ENCODE assay signal across 19 cellular contexts in the genomic region with DNA sequence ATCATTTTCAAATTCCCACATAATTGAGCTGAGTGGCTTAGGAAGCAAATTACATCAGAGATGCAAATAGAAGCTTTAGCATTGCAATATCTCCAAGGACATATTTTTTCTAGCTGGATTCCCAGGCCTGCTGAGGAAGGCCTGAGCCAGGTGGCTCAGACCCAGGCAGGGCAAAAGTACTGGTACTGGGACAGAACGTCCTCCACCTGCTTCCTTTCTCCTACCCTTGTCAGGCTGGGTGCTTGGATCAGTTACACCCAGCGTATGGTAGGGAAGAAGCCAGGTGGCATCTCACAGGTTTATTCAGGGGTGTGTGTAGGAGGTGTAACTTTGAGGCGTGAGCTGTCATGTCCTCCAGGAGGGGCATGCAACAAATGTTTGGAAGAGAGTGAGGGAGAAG.
"Had no signal": no experiment of that assay in that cellular context is flagged by ENCODE, and none has a peak within 500 bp of the region (broad histone marks: within the 10 kb centered on the region; RNA-seq: fewer than 3 reads in every experiment).

No MANE protein-coding gene starts in this region.

- H3K9me3 Mint-ChIP-seq: activated CD4-positive, alpha-beta T cell treated with anti-CD3 and anti-CD28 coated beads, Interleukin-2, amount 10 ng/mL, durations not matched to agents 7 days and 5 days; activated naive CD4-positive, alpha-beta T cell treated with anti-CD3 and anti-CD28 coated beads for 36 hours; activated naive CD8-positive, alpha-beta T cell treated with anti-CD3 and anti-CD28 coated beads, Interleukin-2, amount 50 U/mL, for 24 hours; activated T-cell treated with anti-CD3 and anti-CD28 coated beads, Interleukin-2, amount 50 U/mL, for 24 hours; activated T-helper 2 cell treated with anti-CD3 and anti-CD28 coated beads, Interferon-gamma antibody, Interleukin-2, Interleukin-4, amounts not matched to agents 10 μg/mL and 5 μg/mL and 100 μg/mL, durations not matched to agents 14 hours and 24 hours and 36 hours; dendritic cell treated with granulocyte-macrophage colony-stimulating factor and Interleukin-4, amounts not matched to agents 40 ng/mL and 50 ng/mL, for 4 days had no signal

- ATAC-seq: activated CD8-positive, alpha-beta T cell treated with anti-CD3 and anti-CD28 coated beads, Interleukin-2, amount 10 ng/mL, durations not matched to agents 7 days and 5 days; activated naive CD8-positive, alpha-beta T cell treated with anti-CD3 and anti-CD28 coated beads, Interleukin-2, amount 50 U/mL, for 24 hours; esophagus mucosa; gastroesophageal sphincter had no signal

- DNase-seq: activated CD4-positive, alpha-beta T cell treated with anti-CD3 and anti-CD28 coated beads, Interleukin-2, amount 10 ng/mL, durations not matched to agents 7 days and 5 days; activated CD8-positive, alpha-beta T cell treated with anti-CD3 and anti-CD28 coated beads, Interleukin-2, amount 10 ng/mL, durations not matched to agents 7 days and 5 days; activated naive CD4-positive, alpha-beta T cell treated with anti-CD3 and anti-CD28 coated beads for 36 hours; activated naive CD8-positive, alpha-beta T cell treated with anti-CD3 and anti-CD28 coated beads, Interleukin-2, amount 50 U/mL, for 24 hours; activated T-cell treated with anti-CD3 and anti-CD28 coated beads, Interleukin-2, amount 50 U/mL, for 24 hours; anterior cingulate cortex; brain microvascular endothelial cell; effector CD8-positive, alpha-beta T cell; nephron progenitor cell; SK-N-SH; stomach had no signal

- H3K27ac Mint-ChIP-seq: activated CD4-positive, alpha-beta T cell treated with anti-CD3 and anti-CD28 coated beads, Interleukin-2, amount 10 ng/mL, durations not matched to agents 7 days and 5 days; activated CD8-positive, alpha-beta T cell treated with anti-CD3 and anti-CD28 coated beads, Interleukin-2, amount 10 ng/mL, durations not matched to agents 7 days and 5 days; activated naive CD4-positive, alpha-beta T cell treated with anti-CD3 and anti-CD28 coated beads for 36 hours; activated naive CD8-positive, alpha-beta T cell treated with anti-CD3 and anti-CD28 coated beads, Interleukin-2, amount 50 U/mL, for 24 hours; activated T-cell treated with anti-CD3 and anti-CD28 coated beads, Interleukin-2, amount 50 U/mL, for 24 hours; activated T-helper 2 cell treated with anti-CD3 and anti-CD28 coated beads, Interferon-gamma antibody, Interleukin-2, Interleukin-4, amounts not matched to agents 10 μg/mL and 5 μg/mL and 100 μg/mL, durations not matched to agents 14 hours and 24 hours and 36 hours; dendritic cell treated with granulocyte-macrophage colony-stimulating factor and Interleukin-4, amounts not matched to agents 40 ng/mL and 50 ng/mL, for 4 days; nephron progenitor cell; type B pancreatic cell had no signal

- H3K27me3 ChIP-seq: brain microvascular endothelial cell, gastroesophageal sphincter, stomach had no signal

- H3K36me3 ChIP-seq: brain microvascular endothelial cell, gastroesophageal sphincter, stomach had no signal

- H3K4me3 ChIP-seq: gastroesophageal sphincter, lung, skin epidermis, stomach had no signal

- H3K27me3 Mint-ChIP-seq: type B pancreatic cell had no signal

- H3K9me3 ChIP-seq: gastroesophageal sphincter, SK-N-SH, stomach had no signal

- H3K27ac ChIP-seq: brain microvascular endothelial cell, gastroesophageal sphincter, skin epidermis had no signal

- H3K36me3 Mint-ChIP-seq: mesothelial cell of epicardium, type B pancreatic cell had no signal

- H3K4me3 Mint-ChIP-seq: activated CD4-positive, alpha-beta T cell treated with anti-CD3 and anti-CD28 coated beads, Interleukin-2, amount 10 ng/mL, durations not matched to agents 7 days and 5 days; activated CD8-positive, alpha-beta T cell treated with anti-CD3 and anti-CD28 coated beads, Interleukin-2, amount 10 ng/mL, durations not matched to agents 7 days and 5 days; activated naive CD4-positive, alpha-beta T cell treated with anti-CD3 and anti-CD28 coated beads for 36 hours; activated naive CD8-positive, alpha-beta T cell treated with anti-CD3 and anti-CD28 coated beads, Interleukin-2, amount 50 U/mL, for 24 hours; activated T-cell treated with anti-CD3 and anti-CD28 coated beads, Interleukin-2, amount 50 U/mL, for 24 hours; dendritic cell treated with granulocyte-macrophage colony-stimulating factor and Interleukin-4, amounts not matched to agents 40 ng/mL and 50 ng/mL, for 4 days; mesothelial cell of epicardium; nephron progenitor cell; type B pancreatic cell had no signal
